11 cellular contexts compared by ENCODE assay signal in the genomic region with DNA sequence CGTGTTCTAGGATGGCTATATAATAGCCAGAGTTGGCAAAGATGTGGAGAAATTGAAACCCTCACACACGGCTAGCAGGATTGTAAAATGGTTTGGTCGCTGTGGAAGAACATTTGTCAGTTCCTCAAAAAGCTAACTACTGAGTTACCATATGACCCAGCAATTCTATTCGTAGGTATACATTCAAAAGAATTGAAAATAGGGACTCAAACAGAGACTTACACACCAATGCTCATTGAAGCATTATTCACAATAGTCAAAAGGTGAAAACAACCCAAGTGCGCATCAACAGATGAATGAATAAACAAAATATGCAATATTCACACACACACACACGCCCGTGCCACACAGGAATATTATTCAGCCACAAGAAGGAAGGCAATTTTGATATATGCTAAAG. TPM values are rescaled to one million over a fixed set of nuclear protein-coding genes. Genes with fewer than 3 reads are reported as not detected.
DNase-seq lines count a peak whose midpoint lies in the region; ATAC-seq and TF ChIP-seq lines count a peak whose summit lies in the region.
"Had no signal": no experiment of that assay in that cellular context is flagged by ENCODE, and none has a peak within 500 bp of the region (broad histone marks: within the 10 kb centered on the region; RNA-seq: fewer than 3 reads in every experiment).

No MANE protein-coding gene starts in this region.

- H3K9me3 Mint-ChIP-seq in osteocyte (ENCODE audit: unreplicated experiment): peaks cover 5% of the 10 kb centered on the region
- H3K9me3 Mint-ChIP-seq in activated CD4-positive, alpha-beta T cell treated with anti-CD3 and anti-CD28 coated beads for 36 hours (ENCODE audit: low read depth): no peaks in the 10 kb centered on the region
- H3K9me3 Mint-ChIP-seq: CD8-positive, alpha-beta T cell; naive B cell had no signal

- H3K79me2 ChIP-seq in OCI-LY3 (ENCODE audit: low read length): no peaks in the 10 kb centered on the region

- POLR2A ChIA-PET in activated CD4-positive, alpha-beta T cell treated with anti-CD3 and anti-CD28 coated beads for 36 hours (lab: Charles Lee): no interaction called here

- peak overlapping the region; percentile 56 for H3K27ac ChIP-seq in OCI-LY3 (ENCODE audit: low read length)
- H3K27ac ChIP-seq: upper lobe of right lung had no signal

- H3K4me2 ChIP-seq in OCI-LY3 (ENCODE audit: low read length): peak overlapping the region; percentile 50

- H3K27ac Mint-ChIP-seq in osteocyte (ENCODE audit: unreplicated experiment): no peak overlapping the region
- H3K27ac Mint-ChIP-seq in activated CD4-positive, alpha-beta T cell treated with anti-CD3 and anti-CD28 coated beads for 36 hours: no peak overlapping the region
- H3K27ac Mint-ChIP-seq: activated naive CD8-positive, alpha-beta T cell; CD8-positive, alpha-beta T cell; naive B cell had no signal

- no peaks in the 10 kb centered on the region for H3K27me3 ChIP-seq in OCI-LY3 (ENCODE audit: low read depth, low read length)
- H3K27me3 ChIP-seq: upper lobe of right lung had no signal

- peaks cover 30% of the 10 kb centered on the region for H3K4me1 Mint-ChIP-seq in osteocyte (ENCODE audit: unreplicated experiment)
- H3K4me1 Mint-ChIP-seq in activated CD4-positive, alpha-beta T cell treated with anti-CD3 and anti-CD28 coated beads for 36 hours: peaks cover 29% of the 10 kb centered on the region
- H3K4me1 Mint-ChIP-seq: naive B cell had no signal

- peak overlapping the region; percentile 42 for H3K4me3 ChIP-seq in OCI-LY3 (ENCODE audit: low read length)
- H3K4me3 ChIP-seq: upper lobe of right lung had no signal

- CTCF ChIA-PET in activated CD4-positive, alpha-beta T cell treated with anti-CD3 and anti-CD28 coated beads for 36 hours (lab: Charles Lee): no interaction called here

- no peak overlapping the region for H2AFZ ChIP-seq in OCI-LY3 (ENCODE audit: low read depth, low read length)

- DNase-seq in osteocyte (ENCODE audit: extremely low spot score, unreplicated experiment) (no peak), Right ventricle myocardium superior (no peak)
- DNase-seq in activated CD4-positive, alpha-beta T cell treated with anti-CD3 and anti-CD28 coated beads for 36 hours: no peak
- DNase-seq: CD8-positive, alpha-beta T cell; naive B cell; upper lobe of right lung had no signal

- H3K36me3 ChIP-seq in OCI-LY3 (replicated peaks; ENCODE audit: low read depth, low read length): no peaks in the 10 kb centered on the region
- H3K36me3 ChIP-seq: upper lobe of right lung had no signal

- no peak for TF ChIP-seq CTCF in OCI-LY3 (IDR thresholded peaks at IDR 0.05; ENCODE audit: low read depth, low read length)
- TF ChIP-seq CTCF in osteocyte (IDR thresholded peaks at IDR 0.05): no peak

- intact Hi-C loops in Right ventricle myocardium superior (cut with DNase I): no loop called here
- intact Hi-C loops in activated CD4-positive, alpha-beta T cell treated with anti-CD3 and anti-CD28 coated beads for 36 hours (cut with DNase I, micrococcal nuclease): no loop called here

- no peak overlapping the region for H3K9ac ChIP-seq in OCI-LY3 (ENCODE audit: low read length)

- ATAC-seq in GM18870 (IDR thresholded peaks at IDR 0.05; ENCODE audit: unreplicated experiment): peak; percentile 76
- peak; percentile 87 for ATAC-seq in GM21529 (IDR thresholded peaks at IDR 0.05; ENCODE audit: unreplicated experiment)
- ATAC-seq in HG03095 (IDR thresholded peaks at IDR 0.05; ENCODE audit: unreplicated experiment): peak; percentile 78
- no peak for ATAC-seq in Right ventricle myocardium superior (ENCODE audit: poor library complexity)
- no peak for ATAC-seq in activated CD4-positive, alpha-beta T cell treated with anti-CD3 and anti-CD28 coated beads for 36 hours
- ATAC-seq: CD8-positive, alpha-beta T cell; upper lobe of right lung had no signal

- no peak overlapping the region for H3K4me3 Mint-ChIP-seq in osteocyte (ENCODE audit: unreplicated experiment)
- H3K4me3 Mint-ChIP-seq in activated CD4-positive, alpha-beta T cell treated with anti-CD3 and anti-CD28 coated beads for 36 hours: no peak overlapping the region
- H3K4me3 Mint-ChIP-seq: activated naive CD8-positive, alpha-beta T cell; CD8-positive, alpha-beta T cell; naive B cell had no signal

- H3K9me3 ChIP-seq in OCI-LY3 (ENCODE audit: insufficient read depth, low read length): no peaks in the 10 kb centered on the region
- H3K9me3 ChIP-seq: upper lobe of right lung had no signal

- no peaks in the 10 kb centered on the region for H3K27me3 Mint-ChIP-seq in osteocyte (ENCODE audit: unreplicated experiment)
- peaks cover 5% of the 10 kb centered on the region for H3K27me3 Mint-ChIP-seq in activated CD4-positive, alpha-beta T cell treated with anti-CD3 and anti-CD28 coated beads for 36 hours
- H3K27me3 Mint-ChIP-seq: activated naive CD8-positive, alpha-beta T cell had no signal

- H3K36me3 Mint-ChIP-seq in osteocyte (ENCODE audit: unreplicated experiment): peaks cover 58% of the 10 kb centered on the region
- no peaks in the 10 kb centered on the region for H3K36me3 Mint-ChIP-seq in activated CD4-positive, alpha-beta T cell treated with anti-CD3 and anti-CD28 coated beads for 36 hours (ENCODE audit: low read depth)
- H3K36me3 Mint-ChIP-seq: activated naive CD8-positive, alpha-beta T cell; CD8-positive, alpha-beta T cell; naive B cell had no signal

- H3K4me1 ChIP-seq in OCI-LY3 (ENCODE audit: low read length): peaks cover 60% of the 10 kb centered on the region

- no peaks in the 10 kb centered on the region for H4K20me1 ChIP-seq in OCI-LY3 (ENCODE audit: insufficient read depth, low read length)

RNA-seq across cellular contexts. Expression of a gene that starts 59.1 kb away (rescaled TPM):
- 0.63 and 0.86 TPM in 2 replicates for total RNA-seq in osteocyte
- total RNA-seq in Right ventricle myocardium superior: 0.75 TPM
- total RNA-seq in activated CD4-positive, alpha-beta T cell treated with anti-CD3 and anti-CD28 coated beads for 36 hours: 10 to 100 TPM; 49.7 to 65.5 TPM

Comparison
In these comparisons a context has a peak if more than half of its experiments do, and no peak if none do; other contexts are left out.
1. ATAC-seq: peak in GM18870 (single experiment), GM21529 (single experiment) and HG03095 (single experiment); none in Right ventricle myocardium superior (single experiment) and activated CD4-positive, alpha-beta T cell treated with anti-CD3 and anti-CD28 coated beads for 36 hours (single experiment).
2. RNA of a gene that starts 59.1 kb away (total RNA-seq): 49.7 to 65.5 TPM in activated CD4-positive, alpha-beta T cell treated with anti-CD3 and anti-CD28 coated beads for 36 hours; 0.63 to 0.86 TPM in osteocyte and 0.75 TPM in Right ventricle myocardium superior (single experiment); every median in the first group is over 10 times any median in the second.